In genomic region chr2:196170681-196171247, GRCh38 we compare ENCODE assay signal across 8 cellular contexts. TPM values are rescaled to one million over a fixed set of nuclear protein-coding genes. Genes with fewer than 3 reads are reported as not detected.
DNase-seq lines count a peak whose midpoint lies in the region; ATAC-seq lines count a peak whose summit lies in the region.

No MANE protein-coding gene starts in this region.

- H3K9me3 Mint-ChIP-seq in activated T-cell treated with anti-CD3 and anti-CD28 coated beads, Interleukin-2, amount 50 U/mL, for 72 hours: no peaks in the 10 kb centered on the region

- H3K9me3 ChIP-seq in neuron (ENCODE audit: low read length): no peaks in the 10 kb centered on the region

- peak overlapping the region; percentile 90 for H2AFZ ChIP-seq in neuron (ENCODE audit: low read depth, low read length)

- H3K4me3 ChIP-seq in neuron (ENCODE audit: low read length): peak overlapping the region; percentile 65

- H3K4me1 ChIP-seq in neuron (ENCODE audit: insufficient read depth, low read length): peaks cover 8% of the 10 kb centered on the region

- H3K36me3 Mint-ChIP-seq in activated T-cell treated with anti-CD3 and anti-CD28 coated beads, Interleukin-2, amount 50 U/mL, for 72 hours (ENCODE audit: insufficient read depth in 2 of 2): peaks cover 22 to 39% of the 10 kb centered on the region in 2 donors

- peak; percentile 8 for ATAC-seq in GM21619 (IDR thresholded peaks at IDR 0.05; ENCODE audit: unreplicated experiment)
- peak; percentile 4 to 23 for ATAC-seq in activated T-cell treated with anti-CD3 and anti-CD28 coated beads, Interleukin-2, amount 50 U/mL, for 72 hours (replicated peaks in 1 of 2)

- H3K27me3 Mint-ChIP-seq in activated T-cell treated with anti-CD3 and anti-CD28 coated beads, Interleukin-2, amount 50 U/mL, for 72 hours (ENCODE audit: low read depth): no peaks in the 10 kb centered on the region

- DNase-seq in GDM1 (lab: John Stamatoyannopoulos, UW) (peak; percentile 2), Kasumi-1 (lab: John Stamatoyannopoulos, UW) (peak; percentile 67 to 72), fibroblast of peridontal ligament (ENCODE audit: extremely low read depth) (peak; percentile 66), DMS153 (lab: John Stamatoyannopoulos, UW) (no peak)
- peak; percentile 33 to 51 for DNase-seq in activated T-cell treated with anti-CD3 and anti-CD28 coated beads, Interleukin-2, amount 50 U/mL, for 72 hours
- no peak for DNase-seq in stimulated activated CD4-positive, alpha-beta T cell treated with anti-CD3 and anti-CD28 coated beads, Interleukin-12 subunit alpha, Interleukin-12 subunit beta, amount 100 ng/mL, for 4 hours

- peaks cover 15% of the 10 kb centered on the region for H3K27me3 ChIP-seq in neuron (ENCODE audit: insufficient read depth, low read length)

- peak overlapping the region; percentile 96 for H3K27ac Mint-ChIP-seq in activated T-cell treated with anti-CD3 and anti-CD28 coated beads, Interleukin-2, amount 50 U/mL, for 72 hours

- H3K36me3 ChIP-seq in neuron (ENCODE audit: insufficient read depth, low read length): no peaks in the 10 kb centered on the region

- peak overlapping the region; percentile 93 to 95 for H3K4me3 Mint-ChIP-seq in activated T-cell treated with anti-CD3 and anti-CD28 coated beads, Interleukin-2, amount 50 U/mL, for 72 hours

- H3K4me1 Mint-ChIP-seq in activated T-cell treated with anti-CD3 and anti-CD28 coated beads, Interleukin-2, amount 50 U/mL, for 72 hours (ENCODE audit: low read depth): peaks cover 34% of the 10 kb centered on the region

RNA-seq across cellular contexts. Expression of gene STK17B, which starts 0.6 kb away (rescaled TPM):
- 100 to 1,000 TPM; 279 to 280 TPM for total RNA-seq in activated T-cell treated with anti-CD3 and anti-CD28 coated beads, Interleukin-2, amount 50 U/mL, for 72 hours

Comparison
In these comparisons a context has a peak if more than half of its experiments do, and no peak if none do; other contexts are left out.
1. DNase-seq: peak in GDM1 (single experiment), Kasumi-1 (2 of 2), activated T-cell treated with anti-CD3 and anti-CD28 coated beads, Interleukin-2, amount 50 U/mL, for 72 hours (2 of 2) and fibroblast of peridontal ligament (single experiment); none in DMS153 (single experiment) and stimulated activated CD4-positive, alpha-beta T cell treated with anti-CD3 and anti-CD28 coated beads, Interleukin-12 subunit alpha, Interleukin-12 subunit beta, amount 100 ng/mL, for 4 hours (single experiment).